In genomic region chr4:103075435-103075893, GRCh38 we compare ENCODE assay signal across 8 cellular contexts. TPM values are rescaled to one million over a fixed set of nuclear protein-coding genes. Genes with fewer than 3 reads are reported as not detected.
DNase-seq lines count a peak whose midpoint lies in the region; ATAC-seq lines count a peak whose summit lies in the region.

No MANE protein-coding gene starts in this region.

- H3K4me3 ChIP-seq in muscle layer of duodenum (ENCODE audit: low read depth in 1 of 2, low read length in 2 of 2), result peak overlapping the region; percentile 72 to 84

- peaks cover 0 to 9% of the 10 kb centered on the region in 2 donors for H3K4me1 ChIP-seq in muscle layer of duodenum (ENCODE audit: control insufficient read depth in 1 of 2, insufficient read depth in 2 of 2, low read length in 2 of 2)

- no peaks in the 10 kb centered on the region for H3K9me3 ChIP-seq in muscle layer of duodenum (ENCODE audit: control insufficient read depth in 1 of 2, low read length in 2 of 2)

- peaks cover 0 to 6% of the 10 kb centered on the region in 2 donors for H3K36me3 ChIP-seq in muscle layer of duodenum (ENCODE audit: control insufficient read depth in 1 of 2, insufficient read depth in 2 of 2, low read length in 2 of 2)

- H3K27ac ChIP-seq in muscle layer of duodenum (ENCODE audit: low read length), result peak overlapping the region; percentile 91

- H3K27me3 ChIP-seq in muscle layer of duodenum (ENCODE audit: low read depth, low read length), result no peaks in the 10 kb centered on the region

- DNase-seq in Ammon's horn (ENCODE audit: low spot score) (peak; percentile 6), NCI-H69 (lab: John Stamatoyannopoulos, UW) (peak; percentile 15), dermis blood vessel endothelial cell (peak; percentile 41), cortex of kidney (lab: John Stamatoyannopoulos, UW) (no peak)
- no peak for DNase-seq in activated CD4-positive, alpha-beta T cell treated with anti-CD3 and anti-CD28 coated beads for 48 hours

- peak; percentile 1 for ATAC-seq in GM18858 (IDR thresholded peaks at IDR 0.05; ENCODE audit: unreplicated experiment)
- ATAC-seq in HG02588 (IDR thresholded peaks at IDR 0.05; ENCODE audit: unreplicated experiment), result no peak

RNA-seq across cellular contexts. Expression of gene SLC9B2, which starts 1.1 kb away (rescaled TPM):
- total RNA-seq in dermis blood vessel endothelial cell, result 22.6 and 24.2 TPM in 2 replicates

RNA-seq across cellular contexts. Expression of gene BDH2, which starts 24.2 kb away (rescaled TPM):
- 25.5 and 26.5 TPM in 2 replicates for total RNA-seq in dermis blood vessel endothelial cell

RNA-seq across cellular contexts. Expression of gene SLC9B1, which starts 56.0 kb away (rescaled TPM):
- total RNA-seq in dermis blood vessel endothelial cell, result 0.09 TPM in 1 of 2 replicates, not detected in the other

Comparison
In these comparisons a context has a peak if more than half of its experiments do, and no peak if none do; other contexts are left out.
1. DNase-seq: peak in Ammon's horn (single experiment), NCI-H69 (single experiment) and dermis blood vessel endothelial cell (single experiment); none in cortex of kidney (single experiment) and activated CD4-positive, alpha-beta T cell treated with anti-CD3 and anti-CD28 coated beads for 48 hours (single experiment).